ENCODE assay signal across 7 cellular contexts in genomic region chr12:80763874-80764273, GRCh38. TPM values are rescaled to one million over a fixed set of nuclear protein-coding genes. Genes with fewer than 3 reads are reported as not detected.
DNase-seq lines count a peak whose midpoint lies in the region; ATAC-seq and TF ChIP-seq lines count a peak whose summit lies in the region.

No MANE protein-coding gene starts in this region.

- ATAC-seq in gastroesophageal sphincter (no peak), GM18520 (IDR thresholded peaks at IDR 0.05; ENCODE audit: unreplicated experiment) (no peak), GM19463 (IDR thresholded peaks at IDR 0.05; ENCODE audit: unreplicated experiment) (no peak)

- H3K79me2 ChIP-seq in Karpas-422 (ENCODE audit: low read length): no peaks in the 10 kb centered on the region

- no peak overlapping the region for H3K4me3 ChIP-seq in GM12865 (ENCODE audit: low read depth, low read length)
- no peak overlapping the region for H3K4me3 ChIP-seq in Karpas-422 (ENCODE audit: low read length)
- H3K4me3 ChIP-seq in gastroesophageal sphincter: no peak overlapping the region
- H3K4me3 ChIP-seq in tibial nerve: no peak overlapping the region

- POLR2A ChIA-PET in RWPE1 (lab: Yijun Ruan, JAX; ENCODE audit: low non-redundant PET): no interaction called here

- H3K27me3 ChIP-seq in Karpas-422 (ENCODE audit: low read length) (no peaks in the 10 kb centered on the region), gastroesophageal sphincter (no peaks in the 10 kb centered on the region), tibial nerve (no peaks in the 10 kb centered on the region)

- DNase-seq in GM12865 (ENCODE audit: low read depth) (peak; percentile 70), Karpas-422 (peak; percentile 86), RWPE1 (ENCODE audit: low spot score) (no peak), tibial nerve (ENCODE audit: low spot score in 2 of 2) (peak in 1 of 2 donors; percentile 19)

- no peak overlapping the region for H3K9ac ChIP-seq in Karpas-422 (ENCODE audit: low read length)

- no peak overlapping the region for H2AFZ ChIP-seq in Karpas-422 (ENCODE audit: low read length)

- H3K4me2 ChIP-seq in Karpas-422 (ENCODE audit: low read depth, low read length, poor library complexity, severe bottlenecking): no peak overlapping the region

- TF ChIP-seq POLR2A in gastroesophageal sphincter (IDR thresholded peaks at IDR 0.05) (no peak), tibial nerve (IDR thresholded peaks at IDR 0.05) (no peak)

- no peaks in the 10 kb centered on the region for H4K20me1 ChIP-seq in Karpas-422 (ENCODE audit: insufficient read depth, low read depth, low read length)

- H3K9me2 ChIP-seq in Karpas-422 (replicated peaks; ENCODE audit: insufficient read depth, low read length): no peaks in the 10 kb centered on the region

- peaks cover 23% of the 10 kb centered on the region for H3K4me1 ChIP-seq in Karpas-422 (ENCODE audit: low read length)
- no peaks in the 10 kb centered on the region for H3K4me1 ChIP-seq in gastroesophageal sphincter
- peaks cover 0 to 8% (median 0%) of the 10 kb centered on the region in 4 donors for H3K4me1 ChIP-seq in tibial nerve

- H3K9me3 ChIP-seq in Karpas-422 (ENCODE audit: low read length): no peaks in the 10 kb centered on the region
- H3K9me3 ChIP-seq in gastroesophageal sphincter: no peaks in the 10 kb centered on the region
- no peaks in the 10 kb centered on the region for H3K9me3 ChIP-seq in tibial nerve

- H3K36me3 ChIP-seq in Karpas-422 (ENCODE audit: insufficient read depth, low read length) (no peaks in the 10 kb centered on the region), gastroesophageal sphincter (no peaks in the 10 kb centered on the region), tibial nerve (no peaks in the 10 kb centered on the region)

- no peak overlapping the region for H3K27ac ChIP-seq in Karpas-422 (ENCODE audit: low read length)
- no peak overlapping the region for H3K27ac ChIP-seq in RWPE1
- no peak overlapping the region for H3K27ac ChIP-seq in gastroesophageal sphincter
- H3K27ac ChIP-seq in tibial nerve: no peak overlapping the region

- CTCF ChIA-PET in RWPE1 (lab: Yijun Ruan, JAX): interaction anchor here (0.7 kb wide), 2 partner anchors 69 to 1312 kb away, joined by 3 to 4 read pairs; no protein-coding TSS in a partner anchor

- TF ChIP-seq CTCF in GM12865 (IDR thresholded peaks at IDR 0.05; ENCODE audit: insufficient read depth, low read depth, low read length, missing control alignments) (peak; percentile 41), RWPE1 (conservative IDR thresholded peaks at IDR 0.05; ENCODE audit: low read depth) (peak; percentile 57), gastroesophageal sphincter (IDR thresholded peaks at IDR 0.05) (peak; percentile 47 to 71 (median 64)), tibial nerve (IDR thresholded peaks at IDR 0.05) (peak; percentile 41 to 55 (median 52))

- WGBS in gastroesophageal sphincter (ENCODE audit: low coverage in 1 of 2), 2 donors: 1 to 8% methylated on average over 4 of the region's 4 CpGs
- WGBS in tibial nerve, 2 donors: 5 to 6% methylated on average over 4 of the region's 4 CpGs

- TF ChIP-seq EP300 in gastroesophageal sphincter (IDR thresholded peaks at IDR 0.05) (no peak), tibial nerve (IDR thresholded peaks at IDR 0.05) (no peak)

RNA-seq across cellular contexts. Expression of gene MYF5, which starts 47.2 kb away (rescaled TPM):
- total RNA-seq in Karpas-422 (2014; rRNA removed; shearing (Covaris generic); ENCODE audit: low replicate concordance): not detected in 2 replicates
- total RNA-seq in gastroesophageal sphincter: not detected
- total RNA-seq in tibial nerve: not detected

RNA-seq across cellular contexts. Expression of gene MYF6, which starts 56.4 kb away (rescaled TPM):
- total RNA-seq in Karpas-422 (2014; rRNA removed; shearing (Covaris generic); ENCODE audit: low replicate concordance): not detected in 2 replicates
- total RNA-seq in gastroesophageal sphincter: not detected
- not detected for total RNA-seq in tibial nerve
